ENCODE assay signal across 8 cellular contexts in genomic region chr12:24462946-24463345, GRCh38.
"Had no signal": no experiment of that assay in that cellular context is flagged by ENCODE, and none has a peak within 500 bp of the region (broad histone marks: within the 10 kb centered on the region; RNA-seq: fewer than 3 reads in every experiment).

No MANE protein-coding gene starts in this region.

- H3K9me3 ChIP-seq: HAP-1 had no signal

- H3K36me3 ChIP-seq: HAP-1 had no signal

- H3K27ac ChIP-seq: GM23248 had no signal

- H3K9ac ChIP-seq: GM23248 had no signal

- H3K4me1 ChIP-seq: HAP-1 had no signal

- H3K4me3 ChIP-seq: GM23248, HAP-1 had no signal

- H2AFZ ChIP-seq: GM23248 had no signal

- ATAC-seq: HCT116 had no signal

- DNase-seq: GM23248, GOT3, H7, HFFc6, IMR-90, KBM-7 had no signal
